8 cellular contexts compared by ENCODE assay signal in the genomic region with DNA sequence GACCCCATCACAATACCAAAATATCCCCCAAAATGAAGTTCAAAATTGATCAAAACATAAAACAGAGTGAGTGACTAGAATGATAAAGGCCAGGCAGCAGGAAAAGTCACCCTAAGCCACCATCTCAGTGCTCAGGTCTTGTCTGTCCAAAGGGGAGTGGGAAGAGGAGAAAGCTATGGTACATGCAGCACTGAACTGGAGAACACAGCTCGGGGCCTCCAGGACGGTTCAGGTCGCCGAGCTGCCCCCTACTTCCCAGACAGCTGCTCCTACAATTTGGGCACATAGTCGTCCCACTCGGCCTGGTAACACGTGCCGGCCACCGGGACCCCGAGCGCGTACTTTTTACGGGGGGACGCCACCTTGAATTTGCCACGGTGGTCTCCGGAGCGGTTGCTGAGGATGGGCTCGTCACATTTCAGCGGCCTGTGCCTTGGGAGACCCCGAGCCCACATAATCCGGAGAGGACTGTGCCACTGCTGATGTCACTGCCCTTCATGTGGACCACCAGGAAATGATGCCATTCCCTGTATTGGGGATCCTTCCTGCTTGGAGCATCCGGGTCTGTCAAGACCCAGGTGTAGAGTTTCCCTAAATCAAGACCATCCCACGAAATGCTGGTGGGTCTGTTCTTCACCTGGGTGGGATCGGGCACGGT. TPM values are rescaled to one million over a fixed set of nuclear protein-coding genes. Genes with fewer than 3 reads are reported as not detected.
DNase-seq lines count a peak whose midpoint lies in the region; ATAC-seq, FAIRE-seq and TF ChIP-seq lines count a peak whose summit lies in the region.

No MANE protein-coding gene starts in this region.

- CTCF ChIA-PET in BJ (lab: Yijun Ruan, JAX) = interaction anchor here (0.6 to 2.9 kb wide), 12 partner anchors 44 to 864 kb away, joined by 3 to 22 read pairs (median 3); no protein-coding TSS in a partner anchor

- no peaks in the 10 kb centered on the region for H3F3A ChIP-seq in neural progenitor cell (ENCODE audit: low read depth)

- H3K4me3 Mint-ChIP-seq in naive B cell (peak overlapping the region; percentile 57 to 91 (median 82)), neural progenitor cell (no peak overlapping the region)

- H3K27me3 Mint-ChIP-seq in naive B cell = peaks cover 0 to 14% (median 0%) of the 10 kb centered on the region in 3 donors
- no peaks in the 10 kb centered on the region for H3K27me3 Mint-ChIP-seq in neural progenitor cell (ENCODE audit: insufficient read depth, low read depth)

- POLR2A ChIA-PET in BJ (lab: Charles Lee) = no interaction called here

- no peak overlapping the region for H3K9ac ChIP-seq in neural progenitor cell

- H3K79me2 ChIP-seq in neural progenitor cell (ENCODE audit: low read depth) = no peaks in the 10 kb centered on the region

- peak; percentile 15 for ATAC-seq in HG03432 (IDR thresholded peaks at IDR 0.05; ENCODE audit: unreplicated experiment)
- ATAC-seq in naive B cell (ENCODE audit: low read depth in 2 of 2) = no peak

- FAIRE-seq in H54 (lab: Jason Lieb, UNC) = no peak

- DNase-seq in BJ (ENCODE audit: low read depth) = no peak
- DNase-seq in choroid plexus epithelial cell (ENCODE audit: low read depth) = no peak
- no peak for DNase-seq in naive B cell
- DNase-seq in H54 (ENCODE audit: insufficient read length, low spot score) = no peak
- no peak for DNase-seq in neural progenitor cell (ENCODE audit: low spot score)
- DNase-seq in HuH-7.5 (ENCODE audit: low spot score) = no peak
- DNase-seq in hepatic stellate cell (ENCODE audit: low spot score) = no peak

- no peak overlapping the region for H3K27ac ChIP-seq in neural progenitor cell

- no peaks in the 10 kb centered on the region for H3K9me3 ChIP-seq in neural progenitor cell (ENCODE audit: low read depth)

- H3K4me3 ChIP-seq in BJ (ENCODE audit: low read depth, low read length) = peak overlapping the region; percentile 37
- H3K4me3 ChIP-seq in choroid plexus epithelial cell (ENCODE audit: low read depth, low read length) = peak overlapping the region; percentile 50
- no peak overlapping the region for H3K4me3 ChIP-seq in neural progenitor cell

- no peaks in the 10 kb centered on the region for H3K27me3 ChIP-seq in BJ (ENCODE audit: control insufficient read depth, insufficient read depth, low read length)
- H3K27me3 ChIP-seq in neural progenitor cell = no peaks in the 10 kb centered on the region

- TF ChIP-seq CTCF in BJ (IDR thresholded peaks at IDR 0.05; ENCODE audit: insufficient read depth, low read depth, low read length) (no peak), choroid plexus epithelial cell (conservative IDR thresholded peaks at IDR 0.05; ENCODE audit: low read depth, low read length) (no peak), neural progenitor cell (IDR thresholded peaks at IDR 0.05) (no peak)

- no peaks in the 10 kb centered on the region for H3K4me1 ChIP-seq in neural progenitor cell

- H3K4me2 ChIP-seq in neural progenitor cell = no peak overlapping the region

- H3K27ac Mint-ChIP-seq in naive B cell (peak overlapping the region in 3 of 6 donors; percentile 35 to 87 (median 47)), neural progenitor cell (no peak overlapping the region)

- H2AFZ ChIP-seq in neural progenitor cell (replicated peaks) = no peak overlapping the region

- H3K9me3 Mint-ChIP-seq in naive B cell (peaks cover 0 to 15% (median 6%) of the 10 kb centered on the region in 7 donors), neural progenitor cell (no peaks in the 10 kb centered on the region)

- no peak for TF ChIP-seq POLR2A in H54 (IDR thresholded peaks at IDR 0.05; ENCODE audit: low read depth, low read length)

- H3K4me1 Mint-ChIP-seq in naive B cell (peaks cover 17 to 24% (median 23%) of the 10 kb centered on the region in 3 donors), neural progenitor cell (peaks cover 22% of the 10 kb centered on the region)

- no peaks in the 10 kb centered on the region for H3K36me3 ChIP-seq in BJ (ENCODE audit: control insufficient read depth, insufficient read depth, low read length)
- H3K36me3 ChIP-seq in neural progenitor cell = no peaks in the 10 kb centered on the region

- no peaks in the 10 kb centered on the region for H4K20me1 ChIP-seq in neural progenitor cell (ENCODE audit: low read depth)

- no peaks in the 10 kb centered on the region for H3K36me3 Mint-ChIP-seq in naive B cell
- no peaks in the 10 kb centered on the region for H3K36me3 Mint-ChIP-seq in neural progenitor cell

RNA-seq across cellular contexts. Expression of a gene that starts 31.6 kb away (rescaled TPM):
- 0.10 and 0.20 TPM in 2 replicates for polyA plus RNA-seq in BJ (2011; rRNA removed)
- not detected in 2 replicates for polyA minus RNA-seq in BJ (2011; rRNA and poly(A)+ RNA removed)
- polyA plus RNA-seq in naive B cell (ENCODE audit: low read depth in 6 of 6) = under 1 TPM in 1 of 6 donors, not detected in 5; 0.62 TPM
- 8.0 and 9.0 TPM in 2 replicates for total RNA-seq in neural progenitor cell (ENCODE audit: low replicate concordance)
